ENCODE assay signal across 7 cellular contexts in genomic region chr11:106241601-106242257, GRCh38.
"Had no signal": no experiment of that assay in that cellular context is flagged by ENCODE, and none has a peak within 500 bp of the region (broad histone marks: within the 10 kb centered on the region; RNA-seq: fewer than 3 reads in every experiment).

No MANE protein-coding gene starts in this region.

- FAIRE-seq: H1, H54, HTR-8/SVneo had no signal

- ATAC-seq: GM23338 had no signal

- H3K4me3 ChIP-seq: GM23338 had no signal

- DNase-seq: H9, HCEC 1CT, IMR-90 had no signal
